Comparison of ENCODE assay signal across 8 cellular contexts in genomic region chrX:107654778-107655761, GRCh38. TPM values are rescaled to one million over a fixed set of nuclear protein-coding genes. Genes with fewer than 3 reads are reported as not detected.
DNase-seq lines count a peak whose midpoint lies in the region; FAIRE-seq and TF ChIP-seq lines count a peak whose summit lies in the region.

No MANE protein-coding gene starts in this region.

- peak overlapping the region in 4 of 5 donors; percentile 38 to 65 (median 48) for H3K27ac ChIP-seq in stomach

- H3K36me3 Mint-ChIP-seq in mesothelial cell of epicardium = peaks cover 4% of the 10 kb centered on the region

- no peaks in the 10 kb centered on the region for H3K9me3 ChIP-seq in stomach

- peaks cover 7% of the 10 kb centered on the region for H3K4me1 Mint-ChIP-seq in mesothelial cell of epicardium

- TF ChIP-seq CTCF in mesothelial cell of epicardium (IDR thresholded peaks at IDR 0.05; ENCODE audit: unreplicated experiment) = peak; percentile 69
- peak in 5 of 7 experiments; percentile 43 to 61 (median 59) for TF ChIP-seq CTCF in stomach (IDR thresholded peaks at IDR 0.05)

- H3K27me3 Mint-ChIP-seq in mesothelial cell of epicardium (ENCODE audit: low read depth) = no peaks in the 10 kb centered on the region

- DNase-seq in EL (peak; percentile 92), H54 (ENCODE audit: insufficient read length, low spot score) (peak; percentile 53), NCI-H2107 treated with DMSO at 0.1 percent for 48 hours (lab: John Stamatoyannopoulos, UW; ENCODE audit: unreplicated experiment) (peak; percentile 32), mesothelial cell of epicardium (ENCODE audit: low spot score in 2 of 2, unreplicated experiment in 2 of 2) (peak; percentile 49 to 63), stomach (peak; percentile 61), SW 1271 (lab: John Stamatoyannopoulos, UW) (no peak)
- peak; percentile 60 to 70 for DNase-seq in activated CD4-positive, alpha-beta T cell treated with anti-CD3 and anti-CD28 coated beads, Interleukin-2, amount 50 U/mL, for 48 hours
- DNase-seq in effector CD8-positive, alpha-beta T cell (lab: John Stamatoyannopoulos, UW) = peak; percentile 67

- H3K27me3 ChIP-seq in stomach = no peaks in the 10 kb centered on the region

- peaks cover 0 to 6% (median 4%) of the 10 kb centered on the region in 4 donors for H3K36me3 ChIP-seq in stomach

- H3K4me3 ChIP-seq in stomach = no peak overlapping the region

- H3K27ac Mint-ChIP-seq in mesothelial cell of epicardium = peak overlapping the region; percentile 28

- peaks cover 0 to 22% (median 12%) of the 10 kb centered on the region in 4 donors for H3K4me1 ChIP-seq in stomach

- intact Hi-C loops in stomach (cut with DNase I; ENCODE audit: low total_unique reads) = no loop called here

- peak; percentile 91 for FAIRE-seq in H54 (lab: Jason Lieb, UNC)

- no peak overlapping the region for H3K4me3 Mint-ChIP-seq in mesothelial cell of epicardium

- TF ChIP-seq EP300 in stomach (IDR thresholded peaks at IDR 0.05) = no peak

- TF ChIP-seq POLR2A in H54 (IDR thresholded peaks at IDR 0.05; ENCODE audit: low read depth, low read length) = no peak
- no peak for TF ChIP-seq POLR2A in stomach (IDR thresholded peaks at IDR 0.05)

- 19 to 42% (median 28%) methylated on average over 20 to 24 of the region's 24 CpGs for WGBS in stomach, 5 donors

- peaks cover 12% of the 10 kb centered on the region for H3K9me3 Mint-ChIP-seq in mesothelial cell of epicardium

RNA-seq across cellular contexts. Expression of gene PRPS1, which starts 26.8 kb away (rescaled TPM):
- total RNA-seq in mesothelial cell of epicardium (28.3 to 32.1 TPM (median 30.0 TPM) in 3 replicates), stomach (10 to 100 TPM in 4 of 5 donors, 1 to 10 TPM in 1; 1.2 to 46.4 (median 20.4) TPM)
- polyA plus RNA-seq in stomach = 10 to 100 TPM; 10.3 to 19.9 (median 18.6) TPM

Comparison
In these comparisons a context has a peak if more than half of its experiments do, and no peak if none do; other contexts are left out.
1. DNase-seq: peak in EL (single experiment), H54 (single experiment), NCI-H2107 treated with DMSO at 0.1 percent for 48 hours (single experiment), activated CD4-positive, alpha-beta T cell treated with anti-CD3 and anti-CD28 coated beads, Interleukin-2, amount 50 U/mL, for 48 hours (2 of 2), effector CD8-positive, alpha-beta T cell (single experiment), mesothelial cell of epicardium (2 of 2) and stomach (single experiment); none in SW 1271 (0 of 2).